In genomic region chr15:27179789-27180188, GRCh38 we compare ENCODE assay signal across 30 cellular contexts.
"Had no signal": no experiment of that assay in that cellular context is flagged by ENCODE, and none has a peak within 500 bp of the region (broad histone marks: within the 10 kb centered on the region; RNA-seq: fewer than 3 reads in every experiment).

No MANE protein-coding gene starts in this region.

- H3K4me3 Mint-ChIP-seq: activated CD4-positive, alpha-beta memory T cell treated with anti-CD3 and anti-CD28 coated beads, Interleukin-2, amount 10 ng/mL, durations not matched to agents 7 days and 5 days; activated CD4-positive, alpha-beta T cell treated with anti-CD3 and anti-CD28 coated beads, Interleukin-2, amount 10 ng/mL, durations not matched to agents 7 days and 5 days; activated T-cell treated with anti-CD3 and anti-CD28 coated beads, Interleukin-2, amount 50 U/mL, for 24 hours; dendritic cell treated with granulocyte-macrophage colony-stimulating factor and Interleukin-4, amounts not matched to agents 40 ng/mL and 50 ng/mL, for 4 days; endodermal cell; natural killer cell treated with Interleukin-12 subunit alpha and Interleukin-12 subunit beta and Interleukin-15 and Interleukin-18, amount 100 ng/mL, for 72 hours; stimulated activated memory B cell treated with anti-CD40 and anti-IgM and Interleukin-4, amounts not matched to agents 10 μg/mL and 1 μg/mL and 100 μg/mL, for 72 hours; stimulated activated naive CD8-positive, alpha-beta T cell treated with anti-CD3 and anti-CD28 coated beads, Interleukin-15, amount 100 ng/mL, for 72 hours; WTC11 had no signal

- H3K4me1 Mint-ChIP-seq: activated CD4-positive, alpha-beta memory T cell treated with anti-CD3 and anti-CD28 coated beads, Interleukin-2, amount 10 ng/mL, durations not matched to agents 7 days and 5 days; activated CD4-positive, alpha-beta T cell treated with anti-CD3 and anti-CD28 coated beads, Interleukin-2, amount 10 ng/mL, durations not matched to agents 7 days and 5 days; endodermal cell; stimulated activated memory B cell treated with anti-CD40 and anti-IgM and Interleukin-4, amounts not matched to agents 10 μg/mL and 1 μg/mL and 100 μg/mL, for 72 hours; stimulated activated naive CD8-positive, alpha-beta T cell treated with anti-CD3 and anti-CD28 coated beads, Interleukin-15, amount 100 ng/mL, for 72 hours had no signal

- H3K27me3 ChIP-seq: brain microvascular endothelial cell, right atrium auricular region, upper lobe of left lung had no signal

- H3K4me3 ChIP-seq: mucosa of descending colon, right atrium auricular region, smooth muscle cell, upper lobe of left lung had no signal

- H3K36me3 ChIP-seq: brain microvascular endothelial cell, right atrium auricular region, upper lobe of left lung had no signal

- ATAC-seq: esophagus mucosa; left cardiac atrium; left ventricle myocardium superior; mucosa of descending colon; natural killer cell treated with Interleukin-12 subunit alpha and Interleukin-12 subunit beta and Interleukin-15 and Interleukin-18, amount 100 ng/mL, for 72 hours; stimulated activated memory B cell treated with anti-CD40 and anti-IgM and Interleukin-4, amounts not matched to agents 10 μg/mL and 1 μg/mL and 100 μg/mL, for 72 hours; stimulated activated naive CD8-positive, alpha-beta T cell treated with anti-CD3 and anti-CD28 coated beads, Interleukin-15, amount 100 ng/mL, for 72 hours; WTC11 had no signal

- H3K36me3 Mint-ChIP-seq: natural killer cell treated with Interleukin-12 subunit alpha and Interleukin-12 subunit beta and Interleukin-15 and Interleukin-18, amount 100 ng/mL, for 72 hours; stimulated activated memory B cell treated with anti-CD40 and anti-IgM and Interleukin-4, amounts not matched to agents 10 μg/mL and 1 μg/mL and 100 μg/mL, for 72 hours had no signal

- H3K27ac ChIP-seq: brain microvascular endothelial cell, right atrium auricular region, upper lobe of left lung had no signal

- H3K27me3 Mint-ChIP-seq: activated CD4-positive, alpha-beta memory T cell treated with anti-CD3 and anti-CD28 coated beads, Interleukin-2, amount 10 ng/mL, durations not matched to agents 7 days and 5 days; activated CD4-positive, alpha-beta T cell treated with anti-CD3 and anti-CD28 coated beads, Interleukin-2, amount 10 ng/mL, durations not matched to agents 7 days and 5 days; activated T-cell treated with anti-CD3 and anti-CD28 coated beads, Interleukin-2, amount 50 U/mL, for 24 hours; dendritic cell treated with granulocyte-macrophage colony-stimulating factor and Interleukin-4, amounts not matched to agents 40 ng/mL and 50 ng/mL, for 4 days; natural killer cell treated with Interleukin-12 subunit alpha and Interleukin-12 subunit beta and Interleukin-15 and Interleukin-18, amount 100 ng/mL, for 72 hours; stimulated activated memory B cell treated with anti-CD40 and anti-IgM and Interleukin-4, amounts not matched to agents 10 μg/mL and 1 μg/mL and 100 μg/mL, for 72 hours; stimulated activated naive CD8-positive, alpha-beta T cell treated with anti-CD3 and anti-CD28 coated beads, Interleukin-15, amount 100 ng/mL, for 72 hours had no signal

- H3K4me1 ChIP-seq: right atrium auricular region, upper lobe of left lung had no signal

- DNase-seq: activated CD4-positive, alpha-beta memory T cell treated with anti-CD3 and anti-CD28 coated beads, Interleukin-2, amount 10 ng/mL, durations not matched to agents 7 days and 5 days; activated CD4-positive, alpha-beta T cell treated with anti-CD3 and anti-CD28 coated beads for 1 hour; activated CD4-positive, alpha-beta T cell treated with anti-CD3 and anti-CD28 coated beads, Interleukin-2, amount 10 ng/mL, durations not matched to agents 7 days and 5 days; activated CD8-positive, alpha-beta memory T cell treated with anti-CD3 and anti-CD28 coated beads, Interleukin-2, amount 50 U/mL, for 48 hours; activated gamma-delta T cell treated with Interleukin-2 at 50 U/mL for 16 hours; activated naive CD4-positive, alpha-beta T cell treated with anti-CD3 and anti-CD28 coated beads, Interleukin-2, amount 50 U/mL, for 16 hours; activated T-cell treated with anti-CD3 and anti-CD28 coated beads, Interleukin-2, amount 50 U/mL, for 24 hours; amniotic stem cell; brain microvascular endothelial cell; central memory CD4-positive, alpha-beta T cell; endodermal cell; foreskin fibroblast; head of caudate nucleus; hippocampal formation; left cardiac atrium; left ventricle myocardium superior; mucosa of descending colon; stimulated activated CD4-positive, alpha-beta T cell treated with anti-CD3 and anti-CD28 coated beads, Interleukin-1b, Interleukin-23, amount 100 ng/mL, for 48 hours; stimulated activated CD4-positive, alpha-beta T cell treated with anti-CD3 and anti-CD28 coated beads, Interleukin-4, amount 100 ng/mL, for 4 hours; stimulated activated CD8-positive, alpha-beta memory T cell treated with anti-CD3 and anti-CD28 coated beads, Interleukin-4, amount 100 ng/mL, for 48 hours; stimulated activated naive CD8-positive, alpha-beta T cell treated with anti-CD3 and anti-CD28 coated beads, Interleukin-15, amount 100 ng/mL, for 72 hours; substantia nigra; upper lobe of left lung had no signal

- H3K27ac Mint-ChIP-seq: activated CD4-positive, alpha-beta memory T cell treated with anti-CD3 and anti-CD28 coated beads, Interleukin-2, amount 10 ng/mL, durations not matched to agents 7 days and 5 days; activated CD4-positive, alpha-beta T cell treated with anti-CD3 and anti-CD28 coated beads, Interleukin-2, amount 10 ng/mL, durations not matched to agents 7 days and 5 days; activated T-cell treated with anti-CD3 and anti-CD28 coated beads, Interleukin-2, amount 50 U/mL, for 24 hours; dendritic cell treated with granulocyte-macrophage colony-stimulating factor and Interleukin-4, amounts not matched to agents 40 ng/mL and 50 ng/mL, for 4 days; endodermal cell; natural killer cell treated with Interleukin-12 subunit alpha and Interleukin-12 subunit beta and Interleukin-15 and Interleukin-18, amount 100 ng/mL, for 72 hours; stimulated activated memory B cell treated with anti-CD40 and anti-IgM and Interleukin-4, amounts not matched to agents 10 μg/mL and 1 μg/mL and 100 μg/mL, for 72 hours; stimulated activated naive CD8-positive, alpha-beta T cell treated with anti-CD3 and anti-CD28 coated beads, Interleukin-15, amount 100 ng/mL, for 72 hours; WTC11 had no signal
